10 cellular contexts compared by ENCODE assay signal in genomic region chr19:6374179-6374709, GRCh38. TPM values are rescaled to one million over a fixed set of nuclear protein-coding genes. Genes with fewer than 3 reads are reported as not detected.
DNase-seq lines count a peak whose midpoint lies in the region; ATAC-seq and TF ChIP-seq lines count a peak whose summit lies in the region.
"Had no signal": no experiment of that assay in that cellular context is flagged by ENCODE, and none has a peak within 500 bp of the region (broad histone marks: within the 10 kb centered on the region; RNA-seq: fewer than 3 reads in every experiment).

No MANE protein-coding gene starts in this region.

- H2BK12ac ChIP-seq in neuronal stem cell (ENCODE audit: low read length), result peak overlapping the region; percentile 10

- no peak overlapping the region for H2AFZ ChIP-seq in neuronal stem cell (ENCODE audit: low read length)

- H2BK15ac ChIP-seq in neuronal stem cell (ENCODE audit: low read length), result peak overlapping the region; percentile 89

- CTCF ChIA-PET in GM10248 (lab: Yijun Ruan, JAX), result interaction anchor here (0.9 kb wide), 1 partner anchor 155 kb away, joined by 3 read pairs; no protein-coding TSS in a partner anchor

- no peak overlapping the region for H4K91ac ChIP-seq in neuronal stem cell (ENCODE audit: low read depth, low read length, poor library complexity)

- peak overlapping the region; percentile 75 for H2BK5ac ChIP-seq in neuronal stem cell (ENCODE audit: low read length)

- POLR2A ChIA-PET in GM10248 (lab: Yijun Ruan, JAX), result no interaction called here

- no peak overlapping the region for H2BK120ac ChIP-seq in neuronal stem cell (ENCODE audit: low read depth, low read length)

- H3K9me3 ChIP-seq in BLaER1 (no peaks in the 10 kb centered on the region), KOPT-K1 (ENCODE audit: insufficient read depth, low read length, poor library complexity, severe bottlenecking) (no peaks in the 10 kb centered on the region), ectodermal cell (ENCODE audit: control insufficient read depth, low read length) (no peaks in the 10 kb centered on the region), neuronal stem cell (replicated peaks in 1 of 2; ENCODE audit: control insufficient read depth in 2 of 2, insufficient read depth in 1 of 2, low read depth in 1 of 2, low read length in 2 of 2) (no peaks in the 10 kb centered on the region)

- H3K27me3 ChIP-seq in BLaER1, result no peaks in the 10 kb centered on the region
- no peaks in the 10 kb centered on the region for H3K27me3 ChIP-seq in ectodermal cell (ENCODE audit: control insufficient read depth, insufficient read depth, low read length, poor library complexity, severe bottlenecking)
- no peaks in the 10 kb centered on the region for H3K27me3 ChIP-seq in neuronal stem cell (ENCODE audit: control insufficient read depth in 3 of 3, insufficient read depth in 3 of 3, low read depth in 1 of 3, low read length in 3 of 3)

- H2AK5ac ChIP-seq in neuronal stem cell (ENCODE audit: low read depth, low read length), result peak overlapping the region; percentile 81

- peak overlapping the region; percentile 1 for H3K18ac ChIP-seq in neuronal stem cell (ENCODE audit: low read length)

- 90 to 91% methylated on average over 28 to 29 of the region's 29 CpGs for WGBS in ectodermal cell, 2 experiments
- no CpG with 5 or more reads among the region's 29 CpGs for whole genome bisulfite sequencing in neuronal stem cell (ENCODE audit: extremely low coverage in 2 of 2, insufficient read length in 2 of 2, insufficient replicate concordance in 1 of 2), 2 donors

- peak overlapping the region; percentile 43 for H4K8ac ChIP-seq in neuronal stem cell (ENCODE audit: low read depth, low read length)

- peak overlapping the region; percentile 21 for H3K14ac ChIP-seq in neuronal stem cell (ENCODE audit: low read length)

- peaks cover 9% of the 10 kb centered on the region; the same call in 1 of the 2 replicates for H4K20me1 ChIP-seq in BLaER1

- H3K23ac ChIP-seq in neuronal stem cell (ENCODE audit: low read depth, low read length, poor library complexity), result peak overlapping the region; percentile 85

- peak overlapping the region; percentile 63 for H3K4me3 ChIP-seq in BLaER1
- peak overlapping the region; percentile 54 for H3K4me3 ChIP-seq in ectodermal cell (ENCODE audit: insufficient read depth, low read depth, low read length)
- H3K4me3 ChIP-seq in neuronal stem cell (ENCODE audit: low read length in 2 of 2), result peak overlapping the region in 1 of 2 donors; percentile 76

- peak overlapping the region; percentile 41 for H3K27ac ChIP-seq in BLaER1
- H3K27ac ChIP-seq in KOPT-K1 (ENCODE audit: low read depth, low read length, poor library complexity, severe bottlenecking), result peak overlapping the region; percentile 52
- H3K27ac ChIP-seq in ectodermal cell (ENCODE audit: insufficient read depth, low read depth, low read length, poor library complexity, severe bottlenecking), result no peak overlapping the region
- peak overlapping the region; percentile 54 for H3K27ac ChIP-seq in neuronal stem cell (replicated peaks; ENCODE audit: low read length)

- ATAC-seq in HG02610 (IDR thresholded peaks at IDR 0.05; ENCODE audit: unreplicated experiment), result no peak

- peaks cover 14% of the 10 kb centered on the region for H3K4me1 ChIP-seq in BLaER1
- no peaks in the 10 kb centered on the region for H3K4me1 ChIP-seq in ectodermal cell (ENCODE audit: control insufficient read depth, insufficient read depth, low read length)
- H3K4me1 ChIP-seq in neuronal stem cell (ENCODE audit: control insufficient read depth in 2 of 2, insufficient read depth in 1 of 2, low read depth in 1 of 2, low read length in 2 of 2), result peaks cover 8 to 9% of the 10 kb centered on the region in 2 donors

- TF ChIP-seq CTCF in GM10248 (IDR thresholded peaks at IDR 0.05; ENCODE audit: control extremely low read depth, extremely low read depth, low read depth, missing control alignments), result no peak

- peaks cover 14% of the 10 kb centered on the region for H3K79me1 ChIP-seq in neuronal stem cell (ENCODE audit: low read depth, low read length)

- H3K9ac ChIP-seq in BLaER1 (peak overlapping the region; percentile 65; the same call in 1 of the 2 replicates), neuronal stem cell (ENCODE audit: low read depth, low read length, poor library complexity) (peak overlapping the region; percentile 44)

- DNase-seq in neuronal stem cell (ENCODE audit: low spot score) (no peak), GM10248 (ENCODE audit: extremely low spot score) (no peak), hypothalamus (lab: John Stamatoyannopoulos, UW) (no peak), AG08395 (ENCODE audit: low spot score) (no peak)
- DNase-seq: activated CD4-positive, alpha-beta T cell treated with anti-CD3 and anti-CD28 coated beads for 48 hours; NCI-H510A had no signal

- H3K4ac ChIP-seq in neuronal stem cell (ENCODE audit: low read length), result no peak overlapping the region

- peaks cover 52% of the 10 kb centered on the region for H3K36me3 ChIP-seq in BLaER1
- peaks cover 21% of the 10 kb centered on the region for H3K36me3 ChIP-seq in KOPT-K1 (ENCODE audit: insufficient read depth, low read length)
- H3K36me3 ChIP-seq in ectodermal cell (ENCODE audit: control insufficient read depth, insufficient read depth, low read length), result peaks cover 9% of the 10 kb centered on the region
- H3K36me3 ChIP-seq in neuronal stem cell (replicated peaks in 1 of 2; ENCODE audit: control insufficient read depth in 2 of 2, insufficient read depth in 2 of 2, low read length in 2 of 2), result peaks cover 13 to 23% of the 10 kb centered on the region in 2 donors

- H3K4me2 ChIP-seq in BLaER1, result peak overlapping the region; percentile 89
- H3K4me2 ChIP-seq in neuronal stem cell (ENCODE audit: insufficient read depth, low read length, poor library complexity, severe bottlenecking), result peak overlapping the region; percentile 69

RNA-seq across cellular contexts. Expression of gene PSPN, which starts 1.5 kb away (rescaled TPM):
- polyA plus RNA-seq in ectodermal cell (2013, experiment 1 of 4), result 2.2 TPM
- 2.2 TPM for polyA plus RNA-seq in ectodermal cell (2013, experiment 2 of 4)
- polyA plus RNA-seq in ectodermal cell (2013, experiment 3 of 4), result 1.4 TPM
- 1.6 TPM for polyA plus RNA-seq in ectodermal cell (2013, experiment 4 of 4)
- 1.7 TPM for polyA plus RNA-seq in neuronal stem cell (2013, experiment 1 of 2)
- polyA plus RNA-seq in neuronal stem cell (2013, experiment 2 of 2), result 1.6 TPM

RNA-seq across cellular contexts. Expression of gene ALKBH7, which starts 1.6 kb away (rescaled TPM):
- polyA plus RNA-seq in ectodermal cell (2013, experiment 1 of 4), result 91.3 TPM
- 99.7 TPM for polyA plus RNA-seq in ectodermal cell (2013, experiment 2 of 4)
- 90.0 TPM for polyA plus RNA-seq in ectodermal cell (2013, experiment 3 of 4)
- 94.2 TPM for polyA plus RNA-seq in ectodermal cell (2013, experiment 4 of 4)
- 79.0 TPM for polyA plus RNA-seq in neuronal stem cell (2013, experiment 1 of 2)
- polyA plus RNA-seq in neuronal stem cell (2013, experiment 2 of 2), result 74.8 TPM

RNA-seq across cellular contexts. Expression of gene CLPP, which starts 12.9 kb away (rescaled TPM):
- polyA plus RNA-seq in ectodermal cell (2013, experiment 1 of 4), result 70.1 TPM
- polyA plus RNA-seq in ectodermal cell (2013, experiment 2 of 4), result 66.8 TPM
- 65.2 TPM for polyA plus RNA-seq in ectodermal cell (2013, experiment 3 of 4)
- polyA plus RNA-seq in ectodermal cell (2013, experiment 4 of 4), result 65.0 TPM
- 127 TPM for polyA plus RNA-seq in neuronal stem cell (2013, experiment 1 of 2)
- polyA plus RNA-seq in neuronal stem cell (2013, experiment 2 of 2), result 121 TPM

RNA-seq across cellular contexts. Expression of gene GTF2F1, which starts 18.7 kb away (rescaled TPM):
- polyA plus RNA-seq in ectodermal cell (2013, experiment 1 of 4), result 73.7 TPM
- 74.2 TPM for polyA plus RNA-seq in ectodermal cell (2013, experiment 2 of 4)
- polyA plus RNA-seq in ectodermal cell (2013, experiment 3 of 4), result 56.1 TPM
- 59.9 TPM for polyA plus RNA-seq in ectodermal cell (2013, experiment 4 of 4)
- polyA plus RNA-seq in neuronal stem cell (2013, experiment 1 of 2), result 70.8 TPM
- 70.1 TPM for polyA plus RNA-seq in neuronal stem cell (2013, experiment 2 of 2)

RNA-seq across cellular contexts. Expression of gene ACER1, which starts 40.8 kb away (rescaled TPM):
- not detected for polyA plus RNA-seq in ectodermal cell (2013, experiment 1 of 4)
- not detected for polyA plus RNA-seq in ectodermal cell (2013, experiment 2 of 4)
- not detected for polyA plus RNA-seq in ectodermal cell (2013, experiment 3 of 4)
- not detected for polyA plus RNA-seq in ectodermal cell (2013, experiment 4 of 4)
- polyA plus RNA-seq in neuronal stem cell (2013, experiment 1 of 2), result not detected
- polyA plus RNA-seq in neuronal stem cell (2013, experiment 2 of 2), result not detected
